11 cellular contexts compared by ENCODE assay signal in genomic region chr18:13608791-13609552, GRCh38.
DNase-seq lines count a peak whose midpoint lies in the region; ATAC-seq and TF ChIP-seq lines count a peak whose summit lies in the region.
"Had no signal": no experiment of that assay in that cellular context is flagged by ENCODE, and none has a peak within 500 bp of the region (broad histone marks: within the 10 kb centered on the region; RNA-seq: fewer than 3 reads in every experiment).

No MANE protein-coding gene starts in this region.

- H3K36me3 Mint-ChIP-seq in activated naive CD8-positive, alpha-beta T cell treated with anti-CD3 and anti-CD28 coated beads for 36 hours: peaks cover 8% of the 10 kb centered on the region
- H3K36me3 Mint-ChIP-seq in stimulated activated naive CD8-positive, alpha-beta T cell treated with anti-CD3 and anti-CD28 coated beads, Interleukin-15, Interleukin-2, amounts not matched to agents 100 ng/mL and 50 ng/mL, for 24 hours (ENCODE audit: low read depth): no peaks in the 10 kb centered on the region

- no peaks in the 10 kb centered on the region for H3K27me3 Mint-ChIP-seq in activated naive CD8-positive, alpha-beta T cell treated with anti-CD3 and anti-CD28 coated beads for 36 hours
- H3K27me3 Mint-ChIP-seq in stimulated activated naive CD8-positive, alpha-beta T cell treated with anti-CD3 and anti-CD28 coated beads, Interleukin-15, Interleukin-2, amounts not matched to agents 100 ng/mL and 50 ng/mL, for 24 hours: no peaks in the 10 kb centered on the region

- H3K27me3 ChIP-seq in psoas muscle (ENCODE audit: insufficient read depth in 3 of 3, low read length in 2 of 3): no peaks in the 10 kb centered on the region
- H3K27me3 ChIP-seq: SJCRH30 had no signal

- H3K9me3 Mint-ChIP-seq in activated naive CD8-positive, alpha-beta T cell treated with anti-CD3 and anti-CD28 coated beads for 36 hours: peaks cover 6% of the 10 kb centered on the region
- no peaks in the 10 kb centered on the region for H3K9me3 Mint-ChIP-seq in stimulated activated naive CD8-positive, alpha-beta T cell treated with anti-CD3 and anti-CD28 coated beads, Interleukin-15, Interleukin-2, amounts not matched to agents 100 ng/mL and 50 ng/mL, for 24 hours

- peak overlapping the region; percentile 64 for H3K4me2 ChIP-seq in OCI-LY7 (ENCODE audit: low read length)

- CTCF ChIA-PET in OCI-LY7 (lab: Charles Lee; ENCODE audit: unreplicated experiment): no interaction called here

- H3K27ac ChIP-seq in OCI-LY7 (ENCODE audit: low read depth, low read length, poor library complexity, severe bottlenecking) (peak overlapping the region; percentile 13), psoas muscle (no peak overlapping the region)
- H3K27ac ChIP-seq: coronary artery, SJCRH30 had no signal

- no peak for ATAC-seq in psoas muscle
- ATAC-seq: left ventricle myocardium superior had no signal

- POLR2A ChIA-PET in OCI-LY7 (lab: Charles Lee): interaction anchor here (0.7 to 9.2 kb wide), 7 partner anchors 8 to 511 kb away, joined by 3 to 65 read pairs (median 5); no protein-coding TSS in a partner anchor

- WGBS in psoas muscle, 3 donors: 87 to 90% (median 90%) methylated on average over 16 of the region's 16 CpGs

- intact Hi-C loops in OCI-LY7 (cut with micrococcal nuclease; ENCODE audit: unreplicated experiment) (no loop called here), psoas muscle (cut with DNase I) (no loop called here)

- H3K9me2 ChIP-seq in OCI-LY7 (ENCODE audit: insufficient read depth, low read length): no peaks in the 10 kb centered on the region

- H3K9me3 ChIP-seq in OCI-LY7 (ENCODE audit: low read length) (no peaks in the 10 kb centered on the region), psoas muscle (no peaks in the 10 kb centered on the region)
- H3K9me3 ChIP-seq: SJCRH30 had no signal

- DNase-seq in activated CD8-positive, alpha-beta memory T cell treated with anti-CD3 and anti-CD28 coated beads for 24 hours: peak; percentile 73
- DNase-seq in activated CD8-positive, alpha-beta memory T cell treated with anti-CD3 and anti-CD28 coated beads, Interleukin-2, amount 50 U/mL, for 4 hours: no peak
- DNase-seq in OCI-LY7 (ENCODE audit: low spot score) (peak; percentile 38), psoas muscle (no peak), DMS153 (lab: John Stamatoyannopoulos, UW) (no peak), NCI-H1694 (lab: John Stamatoyannopoulos, UW) (no peak)
- DNase-seq in activated naive CD8-positive, alpha-beta T cell treated with anti-CD3 and anti-CD28 coated beads for 36 hours: peak; percentile 38
- DNase-seq: left ventricle myocardium superior, SJCRH30 had no signal

- H2AFZ ChIP-seq in OCI-LY7 (ENCODE audit: low read length): peak overlapping the region; percentile 60

- TF ChIP-seq CTCF in OCI-LY7 (conservative IDR thresholded peaks at IDR 0.05; ENCODE audit: low read length): no peak
- no peak for TF ChIP-seq CTCF in psoas muscle (IDR thresholded peaks at IDR 0.05)

- peak overlapping the region; percentile 47 for H3K4me3 Mint-ChIP-seq in activated naive CD8-positive, alpha-beta T cell treated with anti-CD3 and anti-CD28 coated beads for 36 hours
- H3K4me3 Mint-ChIP-seq in stimulated activated naive CD8-positive, alpha-beta T cell treated with anti-CD3 and anti-CD28 coated beads, Interleukin-15, Interleukin-2, amounts not matched to agents 100 ng/mL and 50 ng/mL, for 24 hours: peak overlapping the region; percentile 48

- H3K4me3 ChIP-seq in OCI-LY7 (ENCODE audit: low read depth, low read length, poor library complexity, severe bottlenecking) (peak overlapping the region; percentile 7), psoas muscle (no peak overlapping the region)
- H3K4me3 ChIP-seq: coronary artery, SJCRH30 had no signal

- H3K4me1 Mint-ChIP-seq in activated naive CD8-positive, alpha-beta T cell treated with anti-CD3 and anti-CD28 coated beads for 36 hours: peaks cover 56% of the 10 kb centered on the region
- H3K4me1 Mint-ChIP-seq in stimulated activated naive CD8-positive, alpha-beta T cell treated with anti-CD3 and anti-CD28 coated beads, Interleukin-15, Interleukin-2, amounts not matched to agents 100 ng/mL and 50 ng/mL, for 24 hours (ENCODE audit: low read depth): peaks cover 59% of the 10 kb centered on the region

- peaks cover 15% of the 10 kb centered on the region; the same call in 1 of the 2 replicates for H3K79me2 ChIP-seq in OCI-LY7 (ENCODE audit: insufficient read depth, low read depth, low read length)

- BruUV-seq in OCI-LY7 (replicated peaks; lab: Mats Ljungman, UMichigan): no TSS peak

- peak overlapping the region; percentile 72 for H3K27ac Mint-ChIP-seq in activated naive CD8-positive, alpha-beta T cell treated with anti-CD3 and anti-CD28 coated beads for 36 hours
- peak overlapping the region; percentile 75 for H3K27ac Mint-ChIP-seq in stimulated activated naive CD8-positive, alpha-beta T cell treated with anti-CD3 and anti-CD28 coated beads, Interleukin-15, Interleukin-2, amounts not matched to agents 100 ng/mL and 50 ng/mL, for 24 hours

- H3K4me1 ChIP-seq in OCI-LY7 (ENCODE audit: insufficient read depth, low read length, poor library complexity, severe bottlenecking) (peaks cover 40% of the 10 kb centered on the region), psoas muscle (peaks cover 10% of the 10 kb centered on the region)
- H3K4me1 ChIP-seq: SJCRH30 had no signal

- no peaks in the 10 kb centered on the region for H3K36me3 ChIP-seq in OCI-LY7 (ENCODE audit: insufficient read depth, low read length)
- no peaks in the 10 kb centered on the region for H3K36me3 ChIP-seq in psoas muscle (ENCODE audit: insufficient read depth in 1 of 2, low read depth in 1 of 2)
- H3K36me3 ChIP-seq: SJCRH30 had no signal

- H4K20me1 ChIP-seq in OCI-LY7 (ENCODE audit: insufficient read depth, low read length): no peaks in the 10 kb centered on the region

Comparison
In these comparisons a context has a peak if more than half of its experiments do, and no peak if none do; other contexts are left out.
1. DNase-seq: peak in activated CD8-positive, alpha-beta memory T cell treated with anti-CD3 and anti-CD28 coated beads for 24 hours (single experiment), OCI-LY7 (single experiment) and activated naive CD8-positive, alpha-beta T cell treated with anti-CD3 and anti-CD28 coated beads for 36 hours (single experiment); none in activated CD8-positive, alpha-beta memory T cell treated with anti-CD3 and anti-CD28 coated beads, Interleukin-2, amount 50 U/mL, for 4 hours (single experiment), psoas muscle (0 of 2), DMS153 (single experiment) and NCI-H1694 (single experiment).